10 cellular contexts compared by ENCODE assay signal in genomic region chr15:31024330-31024729, GRCh38. TPM values are rescaled to one million over a fixed set of nuclear protein-coding genes. Genes with fewer than 3 reads are reported as not detected.
DNase-seq lines count a peak whose midpoint lies in the region; ATAC-seq and TF ChIP-seq lines count a peak whose summit lies in the region.
"Had no signal": no experiment of that assay in that cellular context is flagged by ENCODE, and none has a peak within 500 bp of the region (broad histone marks: within the 10 kb centered on the region; RNA-seq: fewer than 3 reads in every experiment).

No MANE protein-coding gene starts in this region.

- no peak overlapping the region for H3K4me3 Mint-ChIP-seq in WTC11
- H3K4me3 Mint-ChIP-seq: activated T-helper 17 cell treated with anti-CD3 and anti-CD28 coated beads, Interleukin-2, amount 50 U/mL, for 72 hours had no signal

- no peaks in the 10 kb centered on the region for H3K36me3 Mint-ChIP-seq in WTC11

- CTCF ChIA-PET in WTC11 (lab: Charles Lee), result interaction anchor here (3.3 kb wide), 1 partner anchor 104 kb away, joined by 20 read pairs; no protein-coding TSS in a partner anchor

- H3K27ac Mint-ChIP-seq in WTC11, result peak overlapping the region; percentile 96
- H3K27ac Mint-ChIP-seq: activated T-helper 17 cell treated with anti-CD3 and anti-CD28 coated beads, Interleukin-2, amount 50 U/mL, for 72 hours had no signal

- H3K4me3 ChIP-seq in skeletal muscle cell (ENCODE audit: low read depth, low read length), result no peak overlapping the region

- H3K27me3 Mint-ChIP-seq in WTC11 (ENCODE audit: low read depth), result no peaks in the 10 kb centered on the region

- TF ChIP-seq CTCF in WTC11 (IDR thresholded peaks at IDR 0.05), result no peak

- POLR2A ChIA-PET in WTC11 (lab: Charles Lee), result no interaction called here

- peak; percentile 85 for DNase-seq in HCEC 1CT
- peak; percentile 28 for DNase-seq in WTC11 (ENCODE audit: low spot score)
- DNase-seq in glomerular endothelial cell (ENCODE audit: extremely low read depth, low read depth, low spot score), result peak; percentile 96
- DNase-seq in skeletal muscle cell (ENCODE audit: low read depth), result peak; percentile 91
- no peak for DNase-seq in DMS53 (lab: John Stamatoyannopoulos, UW)
- DNase-seq in stimulated activated CD4-positive, alpha-beta T cell treated with anti-CD3 and anti-CD28 coated beads, Interleukin-2, amount 100 ng/mL, for 24 hours, result no peak
- DNase-seq: NCI-H1048 had no signal

- no peaks in the 10 kb centered on the region for H3K9me3 Mint-ChIP-seq in WTC11
- H3K9me3 Mint-ChIP-seq: activated T-helper 17 cell treated with anti-CD3 and anti-CD28 coated beads, Interleukin-2, amount 50 U/mL, for 72 hours had no signal

- H3K4me1 Mint-ChIP-seq in WTC11, result peaks cover 33% of the 10 kb centered on the region
- H3K4me1 Mint-ChIP-seq: activated T-helper 17 cell treated with anti-CD3 and anti-CD28 coated beads, Interleukin-2, amount 50 U/mL, for 72 hours had no signal

- ATAC-seq in WTC11 (peak; percentile 78), GM19035 (IDR thresholded peaks at IDR 0.05; ENCODE audit: unreplicated experiment) (no peak), HG03280 (IDR thresholded peaks at IDR 0.05; ENCODE audit: unreplicated experiment) (no peak)
- ATAC-seq: activated T-helper 17 cell treated with anti-CD3 and anti-CD28 coated beads, Interleukin-2, amount 50 U/mL, for 72 hours had no signal

TF ChIP-seq in WTC11, 78 proteins besides CTCF, POLR2A, EP300 and RAD21 (continues in another document):
- TF ChIP-seq PRRX2 (CRISPR knock-in tag; IDR thresholded peaks at IDR 0.05) (no peak), PRDM15 (CRISPR knock-in tag; IDR thresholded peaks at IDR 0.05) (no peak), TCF7 (CRISPR knock-in tag; IDR thresholded peaks at IDR 0.05; ENCODE audit: low read depth) (no peak), ZNF281 (CRISPR knock-in tag; IDR thresholded peaks at IDR 0.05) (no peak), USF2 (CRISPR knock-in tag; IDR thresholded peaks at IDR 0.05) (no peak), NR2C2 (CRISPR knock-in tag; IDR thresholded peaks at IDR 0.05) (no peak), ZNF512 (CRISPR knock-in tag; IDR thresholded peaks at IDR 0.05; ENCODE audit: borderline replicate concordance) (no peak), ZNF263 (CRISPR knock-in tag; IDR thresholded peaks at IDR 0.05; ENCODE audit: low read depth) (no peak), ZNF416 (CRISPR knock-in tag; IDR thresholded peaks at IDR 0.05) (no peak), NFYB (CRISPR knock-in tag; conservative IDR thresholded peaks at IDR 0.05; ENCODE audit: low read depth) (no peak), E2F1 (CRISPR knock-in tag; IDR thresholded peaks at IDR 0.05) (no peak)

RNA-seq across cellular contexts. Expression of gene MTMR10, which starts 32.9 kb away (rescaled TPM):
- 15.3 to 17.3 TPM (median 15.9 TPM) in 3 replicates for total RNA-seq in WTC11 (2021)
- total RNA-seq in glomerular endothelial cell, result 23.7 and 37.6 TPM in 2 replicates

Comparison
In these comparisons a context has a peak if more than half of its experiments do, and no peak if none do; other contexts are left out.
1. DNase-seq: peak in HCEC 1CT (single experiment), WTC11 (single experiment), glomerular endothelial cell (single experiment) and skeletal muscle cell (single experiment); none in DMS53 (single experiment) and stimulated activated CD4-positive, alpha-beta T cell treated with anti-CD3 and anti-CD28 coated beads, Interleukin-2, amount 100 ng/mL, for 24 hours (0 of 2).